ENCODE assay signal across 22 cellular contexts in the genomic region with DNA sequence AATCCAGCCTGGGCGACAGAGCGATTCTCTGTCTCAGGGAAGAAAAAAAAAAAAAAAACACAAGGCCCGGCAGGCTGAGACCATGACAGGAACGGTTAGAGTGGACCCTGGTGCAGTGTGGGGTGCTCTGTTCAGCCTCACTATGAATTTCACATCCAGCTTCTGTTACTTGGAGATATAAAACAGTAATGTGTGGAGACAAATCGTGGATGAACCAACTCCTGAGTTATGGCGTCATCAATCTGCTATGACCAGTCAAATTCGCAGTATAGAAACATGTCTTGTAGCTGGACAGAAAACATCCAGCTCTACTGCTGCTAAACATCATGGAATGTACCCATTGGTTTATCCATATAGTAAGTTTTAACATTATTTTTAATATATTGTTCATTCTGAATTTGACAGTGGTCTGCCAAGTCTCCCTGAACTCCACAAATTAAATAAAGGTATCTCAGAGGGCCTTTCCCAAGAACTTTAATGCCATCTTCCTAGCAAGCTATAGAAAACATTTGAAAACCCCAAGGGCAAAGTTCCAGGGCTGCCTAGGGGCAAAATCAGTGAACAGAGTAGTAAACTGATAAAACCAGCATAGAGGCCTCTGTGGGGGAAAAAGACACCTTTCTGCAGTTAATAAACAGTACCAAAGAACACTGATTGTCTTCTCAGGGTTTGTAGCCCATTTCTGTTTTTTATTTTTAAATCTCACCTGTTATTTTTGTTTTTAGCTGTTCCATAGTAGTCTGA.
DNase-seq lines count a peak whose midpoint lies in the region; ATAC-seq and TF ChIP-seq lines count a peak whose summit lies in the region.
"Had no signal": no experiment of that assay in that cellular context is flagged by ENCODE, and none has a peak within 500 bp of the region (broad histone marks: within the 10 kb centered on the region; RNA-seq: fewer than 3 reads in every experiment).

No MANE protein-coding gene starts in this region.

- intact Hi-C loops in activated B cell treated with CpG ODN at 0.5 μM for 24 hours (cut with micrococcal nuclease) = loop anchor here (2.0 kb wide), 1 partner anchor 14 kb away; no protein-coding TSS in a partner anchor

- POLR2A ChIA-PET in activated B cell treated with CpG ODN at 0.5 μM for 24 hours (lab: Charles Lee) = interaction anchor here (1.4 kb wide), 1 partner anchor 40 kb away, joined by 7 read pairs; no protein-coding TSS in a partner anchor

- no peaks in the 10 kb centered on the region for H4K20me1 ChIP-seq in GM23338 (replicated peaks; ENCODE audit: insufficient read depth)

- peaks cover 59% of the 10 kb centered on the region for H3K79me2 ChIP-seq in GM23338 (replicated peaks; ENCODE audit: insufficient read depth)

- no peaks in the 10 kb centered on the region; the same call in 1 of the 2 replicates for H3K9me2 ChIP-seq in GM23338 (ENCODE audit: insufficient read depth)

- H3K27me3 Mint-ChIP-seq in GM23338 (ENCODE audit: insufficient read depth, low read depth, poor library complexity) (peaks cover 4% of the 10 kb centered on the region), activated B cell treated with CpG ODN at 0.5 μM for 24 hours (no peaks in the 10 kb centered on the region), mesothelial cell of epicardium (ENCODE audit: low read depth) (no peaks in the 10 kb centered on the region)

- 0 out of 2 replicates have a peak overlapping the region, but pooled peaks have one; percentile 14 for H3K4me2 ChIP-seq in GM23338
- H3K4me2 ChIP-seq: KMS-11 had no signal

- peaks cover 40% of the 10 kb centered on the region for H3K4me1 ChIP-seq in GM23338 (ENCODE audit: insufficient read depth)

- H3K4me1 Mint-ChIP-seq in GM23338 (peaks cover 45% of the 10 kb centered on the region), activated B cell treated with CpG ODN at 0.5 μM for 24 hours (peaks cover 88% of the 10 kb centered on the region), mesothelial cell of epicardium (peaks cover 43% of the 10 kb centered on the region)
- peaks cover 57% of the 10 kb centered on the region for H3K4me1 Mint-ChIP-seq in stimulated activated effector memory CD8-positive, alpha-beta T cell treated with anti-CD3 and anti-CD28 coated beads, Interleukin-12 subunit alpha, Interleukin-12 subunit beta, amount 100 ng/mL, for 72 hours

- H3K36me3 Mint-ChIP-seq in GM23338 (ENCODE audit: low read depth) = no peaks in the 10 kb centered on the region
- H3K36me3 Mint-ChIP-seq in activated B cell treated with CpG ODN at 0.5 μM for 24 hours (ENCODE audit: low read depth) = peaks cover 4% of the 10 kb centered on the region
- H3K36me3 Mint-ChIP-seq in mesothelial cell of epicardium = no peaks in the 10 kb centered on the region
- H3K36me3 Mint-ChIP-seq in stimulated activated effector memory CD8-positive, alpha-beta T cell treated with anti-CD3 and anti-CD28 coated beads, Interleukin-12 subunit alpha, Interleukin-12 subunit beta, amount 100 ng/mL, for 72 hours = no peaks in the 10 kb centered on the region

- H3K27ac ChIP-seq in GM23338 (ENCODE audit: low read depth) = no peak overlapping the region
- H3K27ac ChIP-seq: GM23248, KMS-11, SK-N-MC had no signal

- no peaks in the 10 kb centered on the region for H3K9me3 Mint-ChIP-seq in GM23338
- H3K9me3 Mint-ChIP-seq in activated B cell treated with CpG ODN at 0.5 μM for 24 hours = no peaks in the 10 kb centered on the region
- no peaks in the 10 kb centered on the region for H3K9me3 Mint-ChIP-seq in mesothelial cell of epicardium
- H3K9me3 Mint-ChIP-seq in stimulated activated effector memory CD8-positive, alpha-beta T cell treated with anti-CD3 and anti-CD28 coated beads, Interleukin-12 subunit alpha, Interleukin-12 subunit beta, amount 100 ng/mL, for 72 hours = no peaks in the 10 kb centered on the region

- ATAC-seq in GM23338 (no peak), activated B cell treated with CpG ODN at 0.5 μM for 24 hours (ENCODE audit: low read depth) (no peak), HG03521 (IDR thresholded peaks at IDR 0.05; ENCODE audit: unreplicated experiment) (no peak), GM19035 (IDR thresholded peaks at IDR 0.05; ENCODE audit: unreplicated experiment) (no peak), SK-N-SH treated with all-trans-retinoic acid at 6 μM for 48 hours (no peak), HG03139 (IDR thresholded peaks at IDR 0.05; ENCODE audit: unreplicated experiment) (no peak)
- no peak for ATAC-seq in stimulated activated effector memory CD8-positive, alpha-beta T cell treated with anti-CD3 and anti-CD28 coated beads, Interleukin-12 subunit alpha, Interleukin-12 subunit beta, amount 100 ng/mL, for 72 hours
- ATAC-seq: HCT116, HepG2 had no signal

- H3K36me3 ChIP-seq in GM23338 (ENCODE audit: insufficient read depth) = no peaks in the 10 kb centered on the region

- CTCF ChIA-PET in activated B cell treated with CpG ODN at 0.5 μM for 24 hours (lab: Charles Lee) = interaction anchor here (3.0 kb wide), 1 partner anchor 77 kb away, joined by 9 read pairs; no protein-coding TSS in a partner anchor

- no peaks in the 10 kb centered on the region for H3F3A ChIP-seq in GM23338 (replicated peaks; ENCODE audit: low read depth)

- H3K27ac Mint-ChIP-seq in GM23338 = peak overlapping the region; percentile 35; the same call in 1 of the 2 replicates
- H3K27ac Mint-ChIP-seq in activated B cell treated with CpG ODN at 0.5 μM for 24 hours = peak overlapping the region; percentile 67
- peak overlapping the region; percentile 73 for H3K27ac Mint-ChIP-seq in mesothelial cell of epicardium
- H3K27ac Mint-ChIP-seq in stimulated activated effector memory CD8-positive, alpha-beta T cell treated with anti-CD3 and anti-CD28 coated beads, Interleukin-12 subunit alpha, Interleukin-12 subunit beta, amount 100 ng/mL, for 72 hours = peak overlapping the region; percentile 23

- no peaks in the 10 kb centered on the region for H3K27me3 ChIP-seq in GM23338 (ENCODE audit: insufficient read depth)

- no peak overlapping the region for H3K4me3 Mint-ChIP-seq in GM23338
- no peak overlapping the region for H3K4me3 Mint-ChIP-seq in activated B cell treated with CpG ODN at 0.5 μM for 24 hours
- H3K4me3 Mint-ChIP-seq in mesothelial cell of epicardium = no peak overlapping the region
- no peak overlapping the region for H3K4me3 Mint-ChIP-seq in stimulated activated effector memory CD8-positive, alpha-beta T cell treated with anti-CD3 and anti-CD28 coated beads, Interleukin-12 subunit alpha, Interleukin-12 subunit beta, amount 100 ng/mL, for 72 hours

- no peak for TF ChIP-seq CTCF in GM23338 (conservative IDR thresholded peaks at IDR 0.05; ENCODE audit: low read depth in 2 of 2)
- no peak for TF ChIP-seq CTCF in activated B cell treated with CpG ODN at 0.5 μM for 24 hours (IDR thresholded peaks at IDR 0.05)
- TF ChIP-seq CTCF in mesothelial cell of epicardium (IDR thresholded peaks at IDR 0.05; ENCODE audit: unreplicated experiment) = no peak

- H2AFZ ChIP-seq in GM23338 = no peak overlapping the region
- H2AFZ ChIP-seq: GM23248 had no signal

- no peak overlapping the region for H3K4me3 ChIP-seq in GM23338
- H3K4me3 ChIP-seq: GM23248, SK-N-MC had no signal

- DNase-seq in GM23338 (ENCODE audit: low spot score) (no peak), activated B cell treated with CpG ODN at 0.5 μM for 24 hours (no peak), mesothelial cell of epicardium (ENCODE audit: low spot score in 2 of 2, unreplicated experiment in 2 of 2) (no peak)
- no peak for DNase-seq in stimulated activated effector memory CD8-positive, alpha-beta T cell treated with anti-CD3 and anti-CD28 coated beads, Interleukin-12 subunit alpha, Interleukin-12 subunit beta, amount 100 ng/mL, for 72 hours (ENCODE audit: low spot score in 2 of 2)
- DNase-seq: C1 segment of cervical spinal cord, DMS79, GM23248, MV-4-11, NCI-H187 treated with DMSO at 0.1 percent for 48 hours, NCI-H2227 treated with DMSO at 0.1 percent for 48 hours, NCI-H510A treated with DMSO at 0.1 percent for 48 hours, NCI-H774, OCI-M1, SHP77 had no signal

TF ChIP-seq in SK-N-SH treated with all-trans-retinoic acid at 6 μM for 48 hours, 23 proteins besides CTCF, POLR2A, EP300 and RAD21:
- TF ChIP-seq TCF4 (CRISPR knock-in tag; IDR thresholded peaks at IDR 0.05; ENCODE audit: borderline replicate concordance) (no peak), ISL1 (CRISPR knock-in tag; IDR thresholded peaks at IDR 0.05) (no peak), BACH2 (CRISPR knock-in tag; IDR thresholded peaks at IDR 0.05; ENCODE audit: borderline replicate concordance) (no peak), ESRRG (CRISPR knock-in tag; IDR thresholded peaks at IDR 0.05) (no peak), SNAI2 (CRISPR knock-in tag; IDR thresholded peaks at IDR 0.05) (no peak), RARB (CRISPR knock-in tag; IDR thresholded peaks at IDR 0.05) (no peak), PPARA (CRISPR knock-in tag; IDR thresholded peaks at IDR 0.05; ENCODE audit: borderline replicate concordance) (no peak), ZFP3 (CRISPR knock-in tag; IDR thresholded peaks at IDR 0.05) (no peak)
- TF ChIP-seq, protein P1, sequence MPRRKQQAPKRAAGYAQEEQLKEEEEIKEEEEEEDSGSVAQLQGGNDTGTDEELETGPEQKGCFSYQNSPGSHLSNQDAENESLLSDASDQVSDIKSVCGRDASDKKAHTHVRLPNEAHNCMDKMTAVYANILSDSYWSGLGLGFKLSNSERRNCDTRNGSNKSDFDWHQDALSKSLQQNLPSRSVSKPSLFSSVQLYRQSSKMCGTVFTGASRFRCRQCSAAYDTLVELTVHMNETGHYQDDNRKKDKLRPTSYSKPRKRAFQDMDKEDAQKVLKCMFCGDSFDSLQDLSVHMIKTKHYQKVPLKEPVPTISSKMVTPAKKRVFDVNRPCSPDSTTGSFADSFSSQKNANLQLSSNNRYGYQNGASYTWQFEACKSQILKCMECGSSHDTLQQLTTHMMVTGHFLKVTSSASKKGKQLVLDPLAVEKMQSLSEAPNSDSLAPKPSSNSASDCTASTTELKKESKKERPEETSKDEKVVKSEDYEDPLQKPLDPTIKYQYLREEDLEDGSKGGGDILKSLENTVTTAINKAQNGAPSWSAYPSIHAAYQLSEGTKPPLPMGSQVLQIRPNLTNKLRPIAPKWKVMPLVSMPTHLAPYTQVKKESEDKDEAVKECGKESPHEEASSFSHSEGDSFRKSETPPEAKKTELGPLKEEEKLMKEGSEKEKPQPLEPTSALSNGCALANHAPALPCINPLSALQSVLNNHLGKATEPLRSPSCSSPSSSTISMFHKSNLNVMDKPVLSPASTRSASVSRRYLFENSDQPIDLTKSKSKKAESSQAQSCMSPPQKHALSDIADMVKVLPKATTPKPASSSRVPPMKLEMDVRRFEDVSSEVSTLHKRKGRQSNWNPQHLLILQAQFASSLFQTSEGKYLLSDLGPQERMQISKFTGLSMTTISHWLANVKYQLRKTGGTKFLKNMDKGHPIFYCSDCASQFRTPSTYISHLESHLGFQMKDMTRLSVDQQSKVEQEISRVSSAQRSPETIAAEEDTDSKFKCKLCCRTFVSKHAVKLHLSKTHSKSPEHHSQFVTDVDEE (CRISPR knock-in tag; IDR thresholded peaks at IDR 0.05) = no peak

Comparison
In these comparisons a context has a peak if more than half of its experiments do, and no peak if none do; other contexts are left out.
1. H3K27ac Mint-ChIP-seq: peak in every context shown above with its lines; median percentile 73 in mesothelial cell of epicardium; 67 in activated B cell treated with CpG ODN at 0.5 μM for 24 hours; 35 in GM23338; 23 in stimulated activated effector memory CD8-positive, alpha-beta T cell treated with anti-CD3 and anti-CD28 coated beads, Interleukin-12 subunit alpha, Interleukin-12 subunit beta, amount 100 ng/mL, for 72 hours.